17 cellular contexts compared by ENCODE assay signal in genomic region chr11:70741085-70741484, GRCh38.
"Had no signal": no experiment of that assay in that cellular context is flagged by ENCODE, and none has a peak within 500 bp of the region (broad histone marks: within the 10 kb centered on the region; RNA-seq: fewer than 3 reads in every experiment).

No MANE protein-coding gene starts in this region.

- DNase-seq: KBM-7, NCI-H1092, NCI-H1105 treated with DMSO at 0.1 percent for 48 hours, NCI-H1417 treated with DMSO at 0.1 percent for 48 hours, NCI-H1694 treated with DMSO at 0.1 percent for 48 hours, NCI-H1930, NCI-H2081, NCI-H2107, NCI-H2227 treated with DMSO at 0.1 percent for 48 hours, NCI-H524 treated with DMSO at 0.1 percent for 48 hours, NCI-H69, NCI-H774, RPMI8226, SHP77 had no signal

- ATAC-seq: SK-N-SH treated with all-trans-retinoic acid at 6 μM for 48 hours had no signal

- FAIRE-seq: RCC 7860 had no signal

- H3K27ac ChIP-seq: HL-60 had no signal
